8 cellular contexts compared by ENCODE assay signal in genomic region chr7:19754521-19755116, GRCh38. TPM values are rescaled to one million over a fixed set of nuclear protein-coding genes. Genes with fewer than 3 reads are reported as not detected.
A peak's percentile ranks its signal among the peaks of the same experiment; 100 is the strongest.
DNase-seq lines count a peak whose midpoint lies in the region; ATAC-seq, FAIRE-seq and TF ChIP-seq lines count a peak whose summit lies in the region.

No MANE protein-coding gene starts in this region.

- H3K4me2 ChIP-seq in GM12878 (ENCODE audit: control insufficient read depth, insufficient read depth), result no peak overlapping the region

- peak; percentile 58 to 68 (median 64) for TF ChIP-seq CTCF in GM12878 (IDR thresholded peaks at IDR 0.05 in 2 of 3, conservative IDR thresholded peaks at IDR 0.05 in 1 of 3; ENCODE audit: control insufficient read depth in 2 of 3, extremely low read depth in 1 of 3, insufficient read depth in 1 of 3, low read depth in 3 of 3, low read length in 3 of 3)
- TF ChIP-seq CTCF in lower lobe of right lung (IDR thresholded peaks at IDR 0.05), result peak; percentile 65

- CTCF ChIA-PET in GM12878 (lab: Yijun Ruan, JAX), result interaction anchor here (0.7 to 2.1 kb wide), 30 partner anchors 9 to 845 kb away, joined by 3 to 28 read pairs (median 4); partner anchors contain the start of genes ITGB8 and POLR1F

- no peak for TF ChIP-seq EP300 in GM12878 (IDR thresholded peaks at IDR 0.05; ENCODE audit: borderline replicate concordance in 1 of 2, control insufficient read depth in 1 of 2, low read depth in 2 of 2, low read length in 2 of 2)

- H3K9me3 ChIP-seq in GM12878 (replicated peaks; ENCODE audit: control insufficient read depth, insufficient read depth, low read length) (no peaks in the 10 kb centered on the region), lower lobe of right lung (no peaks in the 10 kb centered on the region)

- in situ Hi-C loops in GM12878 (cut with MboI), result loop anchor here (10.0 kb wide), 2 partner anchors 400 to 560 kb away; no protein-coding TSS in a partner anchor

- TF ChIP-seq RAD21 in GM12878 (IDR thresholded peaks at IDR 0.05; ENCODE audit: insufficient read depth, low read depth, low read length), result peak; percentile 63

- H4K20me1 ChIP-seq in GM12878 (ENCODE audit: control insufficient read depth, insufficient read depth), result no peaks in the 10 kb centered on the region

- intact Hi-C loops in GM12878 (cut with micrococcal nuclease; ENCODE audit: unreplicated experiment) (loop anchor here (5.0 kb wide), 2 partner anchors 378 to 558 kb away; no protein-coding TSS in a partner anchor), lower lobe of right lung (cut with DNase I) (no loop called here)

- H3K4me3 ChIP-seq in GM12878 (no peak overlapping the region), lower lobe of right lung (no peak overlapping the region)

- FAIRE-seq in GM12878 (lab: Jason Lieb, UNC), result no peak

- peak; percentile 25 to 55 for DNase-seq in AML-193 (lab: John Stamatoyannopoulos, UW)
- peak; percentile 62 for DNase-seq in NCI-H2227 (lab: John Stamatoyannopoulos, UW; ENCODE audit: unreplicated experiment)
- DNase-seq in GM12878 (ENCODE audit: low read depth, low spot score), result peak; percentile 15
- no peak for DNase-seq in lower lobe of right lung

- no TSS peak for BruUV-seq in GM12878 (replicated peaks; lab: Mats Ljungman, UMichigan)

- POLR2A ChIA-PET in GM12878 (lab: Charles Lee), result no interaction called here

- H3K79me2 ChIP-seq in GM12878 (ENCODE audit: control insufficient read depth, insufficient read depth, low read length), result no peaks in the 10 kb centered on the region

- H3K27me3 ChIP-seq in GM12878 (replicated peaks in 1 of 2; ENCODE audit: control insufficient read depth in 2 of 2, insufficient read depth in 2 of 2, low read length in 1 of 2) (no peaks in the 10 kb centered on the region), lower lobe of right lung (ENCODE audit: low read depth) (no peaks in the 10 kb centered on the region)

- H3K27ac ChIP-seq in GM12878 (ENCODE audit: control insufficient read depth, insufficient read depth) (no peak overlapping the region), lower lobe of right lung (no peak overlapping the region)

- H3K9ac ChIP-seq in GM12878 (ENCODE audit: control insufficient read depth, insufficient read depth, low read length), result no peak overlapping the region

- H3K36me3 ChIP-seq in GM12878 (ENCODE audit: control insufficient read depth in 2 of 2, insufficient read depth in 2 of 2, low read length in 1 of 2), result no peaks in the 10 kb centered on the region
- H3K36me3 ChIP-seq in lower lobe of right lung, result no peaks in the 10 kb centered on the region

- RAD21 ChIA-PET in GM12878 (lab: Charles Lee; ENCODE audit: unreplicated experiment), result interaction anchor here (0.6 to 2.1 kb wide), 10 partner anchors 41 to 1820 kb away, joined by 3 to 12 read pairs (median 4); no protein-coding TSS in a partner anchor

- H3K4me1 ChIP-seq in GM12878 (ENCODE audit: control insufficient read depth, insufficient read depth, low read length), result no peaks in the 10 kb centered on the region
- no peaks in the 10 kb centered on the region for H3K4me1 ChIP-seq in lower lobe of right lung

- ATAC-seq in GM19455 (IDR thresholded peaks at IDR 0.05; ENCODE audit: unreplicated experiment) (peak; percentile 52), GM12878 (peak; percentile 63), lower lobe of right lung (no peak), GM21529 (IDR thresholded peaks at IDR 0.05; ENCODE audit: unreplicated experiment) (no peak), GM21367 (IDR thresholded peaks at IDR 0.05; ENCODE audit: unreplicated experiment) (no peak), GM21786 (IDR thresholded peaks at IDR 0.05; ENCODE audit: unreplicated experiment) (no peak)

- H2AFZ ChIP-seq in GM12878 (ENCODE audit: control insufficient read depth, low read depth, low read length), result no peak overlapping the region

- SMC1A ChIA-PET in GM12878 (lab: Charles Lee; ENCODE audit: uncharacterized antibody, unreplicated experiment), result interaction anchor here (0.5 to 1.9 kb wide), 12 partner anchors 8 to 844 kb away, joined by 3 to 19 read pairs (median 4); no protein-coding TSS in a partner anchor

- no peak for TF ChIP-seq POLR2A in GM12878 (IDR thresholded peaks at IDR 0.05; ENCODE audit: low read depth, low read length)

- 5% methylated on average over 6 of the region's 6 CpGs for WGBS in GM12878 (ENCODE audit: insufficient coverage, insufficient replicate concordance, low lambda C conversion rate, missing lambda C conversion rate)

TF ChIP-seq in GM12878, 131 proteins besides CTCF, POLR2A, EP300 and RAD21:
- no peak for TF ChIP-seq WRNIP1 (IDR thresholded peaks at IDR 0.05; ENCODE audit: borderline replicate concordance, low read depth, low read length)
- TF ChIP-seq SMC3 (IDR thresholded peaks at IDR 0.05; ENCODE audit: borderline replicate concordance, low read length), result peak; percentile 72
- no peak for TF ChIP-seq HDAC2 (IDR thresholded peaks at IDR 0.05)
- TF ChIP-seq ZNF384 (IDR thresholded peaks at IDR 0.05; ENCODE audit: borderline replicate concordance, low read depth, low read length), result peak; percentile 77; the same call in 1 of the 2 replicates
- no peak for TF ChIP-seq EED (IDR thresholded peaks at IDR 0.05; ENCODE audit: low read depth)

RNA-seq across cellular contexts. Expression of gene TMEM196, which starts 18.8 kb away (rescaled TPM):
- total RNA-seq in GM12878 (2013; cell fraction: nucleolus; rRNA removed), result 0.08 TPM in 1 of 2 replicates, not detected in the other
- total RNA-seq in GM12878 (2014; rRNA removed), result not detected in 2 replicates
- not detected in 2 replicates for total RNA-seq in GM12878 (2014; rRNA removed; fragmentation: Illumina TruSeq; extraction: Trizol)
- total RNA-seq in GM12878 (2021), result not detected in 2 replicates
- not detected for polyA plus RNA-seq in GM12878 (2011; ENCODE audit: low read depth)
- 0.36 TPM in 1 of 2 replicates, not detected in the other for polyA plus RNA-seq in GM12878 (2011; rRNA removed)
- polyA plus RNA-seq in GM12878 (2011; cell fraction: cytosol; rRNA removed), result not detected in 2 replicates
- 0.10 and 0.13 TPM in 2 replicates for polyA plus RNA-seq in GM12878 (2011; cell fraction: nucleus; rRNA removed)
- not detected in 2 replicates for polyA plus RNA-seq in GM12878 (2012)
- not detected in 2 replicates for polyA plus RNA-seq in GM12878 (2014; fragmentation: Illumina TruSeq; extraction: Trizol)
- not detected for polyA plus RNA-seq in GM12878 (2014; fragmentation: Nextera tagmentation; extraction: Ambion mirVana)
- polyA plus RNA-seq in GM12878 (2014; rRNA removed), result 0.04 TPM in 1 of 2 replicates, not detected in the other
- not detected for polyA plus RNA-seq in GM12878 (2016; fragmentation: Nextera tagmentation; extraction: Ambion mirVana)
- polyA minus RNA-seq in GM12878 (2011; rRNA and poly(A)+ RNA removed), result not detected in 2 replicates
- not detected in 2 replicates for polyA minus RNA-seq in GM12878 (2011; cell fraction: cytosol; rRNA and poly(A)+ RNA removed)
- not detected in 2 replicates for polyA minus RNA-seq in GM12878 (2011; cell fraction: nucleus; rRNA and poly(A)+ RNA removed)
- not detected for total RNA-seq in lower lobe of right lung

RNA-seq across cellular contexts. Expression of gene POLR1F, which starts 45.8 kb away (rescaled TPM):
- total RNA-seq in GM12878 (2013; cell fraction: nucleolus; rRNA removed), result 12.0 and 14.0 TPM in 2 replicates
- 27.8 and 34.4 TPM in 2 replicates for total RNA-seq in GM12878 (2014; rRNA removed)
- total RNA-seq in GM12878 (2014; rRNA removed; fragmentation: Illumina TruSeq; extraction: Trizol), result 29.9 and 31.4 TPM in 2 replicates
- total RNA-seq in GM12878 (2021), result 22.5 and 23.3 TPM in 2 replicates
- polyA plus RNA-seq in GM12878 (2011; ENCODE audit: low read depth), result 5.4 TPM
- 27.7 and 43.7 TPM in 2 replicates for polyA plus RNA-seq in GM12878 (2011; rRNA removed)
- 10.3 and 10.4 TPM in 2 replicates for polyA plus RNA-seq in GM12878 (2011; cell fraction: cytosol; rRNA removed)
- polyA plus RNA-seq in GM12878 (2011; cell fraction: nucleus; rRNA removed), result 10.2 and 12.3 TPM in 2 replicates
- 10.6 and 12.4 TPM in 2 replicates for polyA plus RNA-seq in GM12878 (2012)
- polyA plus RNA-seq in GM12878 (2014; fragmentation: Illumina TruSeq; extraction: Trizol), result 28.0 and 36.9 TPM in 2 replicates
- 100 to 1,000 TPM in 1 of 2 experiments, 10 to 100 TPM in 1; 95.3 to 129 TPM for polyA plus RNA-seq in GM12878 (2014; fragmentation: Nextera tagmentation; extraction: Ambion mirVana)
- 16.9 and 17.0 TPM in 2 replicates for polyA plus RNA-seq in GM12878 (2014; rRNA removed)
- 10 to 100 TPM; 47.9 to 54.2 TPM for polyA plus RNA-seq in GM12878 (2016; fragmentation: Nextera tagmentation; extraction: Ambion mirVana)
- polyA minus RNA-seq in GM12878 (2011; rRNA and poly(A)+ RNA removed), result 16.9 and 21.0 TPM in 2 replicates
- 6.4 and 9.0 TPM in 2 replicates for polyA minus RNA-seq in GM12878 (2011; cell fraction: cytosol; rRNA and poly(A)+ RNA removed)
- 10.4 and 15.8 TPM in 2 replicates for polyA minus RNA-seq in GM12878 (2011; cell fraction: nucleus; rRNA and poly(A)+ RNA removed)
- 8.6 TPM for total RNA-seq in lower lobe of right lung

Comparison
In these comparisons a context has a peak if more than half of its experiments do, and no peak if none do; other contexts are left out.
1. ATAC-seq: peak in GM19455 (single experiment) and GM12878 (single experiment); none in lower lobe of right lung (0 of 2), GM21529 (single experiment), GM21367 (single experiment) and GM21786 (single experiment).